In the genomic region with DNA sequence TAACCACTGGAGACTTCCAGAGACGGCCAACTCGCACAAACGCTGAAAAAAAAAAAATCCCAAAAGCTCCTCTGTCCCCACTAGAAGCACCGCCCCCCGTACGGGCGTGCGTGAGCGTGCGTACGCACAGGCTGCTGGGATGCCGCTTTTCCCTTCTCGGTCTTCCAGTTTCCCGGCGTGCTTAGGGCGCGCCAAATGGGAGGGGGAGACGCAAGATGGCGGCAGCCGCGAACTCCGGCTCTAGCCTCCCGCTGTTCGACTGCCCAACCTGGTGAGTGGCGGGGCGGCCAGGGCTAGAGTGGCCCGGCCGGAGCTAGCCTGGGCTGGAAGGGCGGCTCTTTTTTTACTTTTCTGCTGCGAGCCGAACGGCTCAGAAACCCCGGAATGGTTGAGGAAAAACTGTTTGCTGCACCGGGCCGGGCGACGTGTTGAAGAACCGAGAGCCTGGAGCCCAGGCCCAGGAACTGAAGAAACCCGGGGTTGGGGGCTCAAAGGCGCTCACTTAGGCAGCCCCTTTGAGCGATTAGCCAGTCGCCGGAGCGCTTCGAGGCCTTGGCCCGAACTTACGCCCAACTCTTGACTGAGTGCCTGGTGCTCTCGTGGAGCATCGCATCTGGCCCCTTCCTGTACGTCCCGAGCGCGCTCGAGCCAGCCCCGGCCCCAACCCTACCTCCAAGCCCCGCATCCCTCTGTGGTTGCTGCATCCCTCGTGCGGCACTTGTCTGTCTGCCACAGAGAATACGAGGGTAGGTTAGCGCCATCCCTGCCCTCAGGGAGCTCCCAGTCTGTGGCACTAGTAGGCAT, we compare ENCODE assay signal across 8 cellular contexts.
DNase-seq lines count a peak whose midpoint lies in the region; ATAC-seq lines count a peak whose summit lies in the region.

A gene (plus strand): TSS at position 162 of the 804 bp plus-strand sequence. CDS start 54 bp downstream, at position 216.

- ATAC-seq in GM18873 (IDR thresholded peaks at IDR 0.05; ENCODE audit: low FRiP score, unreplicated experiment): peak; percentile 90
- peak; percentile 88 for ATAC-seq in HG03159 (IDR thresholded peaks at IDR 0.05; ENCODE audit: unreplicated experiment)

- peak; percentile 95 for DNase-seq in ACHN
- peak; percentile 96 for DNase-seq in NCI-H226
- DNase-seq in activated CD4-positive, CD25-positive, alpha-beta regulatory T cell (lab: John Stamatoyannopoulos, UW): peak; percentile 67 to 73 (median 69)
- DNase-seq in central memory CD4-positive, alpha-beta T cell: peak; percentile 87
- DNase-seq in iris pigment epithelial cell (ENCODE audit: low read depth): peak; percentile 98
- DNase-seq in stimulated activated CD4-positive, alpha-beta T cell treated with anti-CD3 and anti-CD28 coated beads, Interleukin-12 subunit alpha, Interleukin-12 subunit beta, amount 100 ng/mL, for 4 hours: peak; percentile 83

- in situ Hi-C loops in ACHN (cut with HindIII; ENCODE audit: low pct_ligation_motif_present, low pct_unique_long_range_greater_than_20kb, low sequenced_read_pairs): no loop called here

Comparison
In these comparisons a context has a peak if more than half of its experiments do, and no peak if none do; other contexts are left out.
1. Peak in every context shown above with its lines: DNase-seq and ATAC-seq.